ENCODE assay signal across 14 cellular contexts in genomic region chr10:6114299-6114698, GRCh38. TPM values are rescaled to one million over a fixed set of nuclear protein-coding genes. Genes with fewer than 3 reads are reported as not detected.
DNase-seq lines count a peak whose midpoint lies in the region; ATAC-seq, FAIRE-seq and TF ChIP-seq lines count a peak whose summit lies in the region.
"Had no signal": no experiment of that assay in that cellular context is flagged by ENCODE, and none has a peak within 500 bp of the region (broad histone marks: within the 10 kb centered on the region; RNA-seq: fewer than 3 reads in every experiment).

No MANE protein-coding gene starts in this region.

- H3K36me3 Mint-ChIP-seq in T-helper 17 cell (ENCODE audit: low read depth) (peaks cover 27% of the 10 kb centered on the region), mesothelial cell of epicardium (peaks cover 52% of the 10 kb centered on the region)
- peaks cover 77% of the 10 kb centered on the region for H3K36me3 Mint-ChIP-seq in effector memory CD8-positive, alpha-beta T cell (ENCODE audit: insufficient read depth)

- H3K27ac Mint-ChIP-seq in T-helper 17 cell (peak overlapping the region; percentile 89), mesothelial cell of epicardium (no peak overlapping the region)
- peak overlapping the region; percentile 3 to 12 for H3K27ac Mint-ChIP-seq in effector memory CD8-positive, alpha-beta T cell
- H3K27ac Mint-ChIP-seq: type B pancreatic cell had no signal

- ATAC-seq in left ventricle myocardium superior (no peak), T-helper 17 cell (no peak)
- ATAC-seq in effector memory CD8-positive, alpha-beta T cell (replicated peaks), result no peak

- no peak for FAIRE-seq in urothelium cell line (lab: Jason Lieb, UNC)

- no peaks in the 10 kb centered on the region for H3K27me3 ChIP-seq in cardiac muscle cell

- no peaks in the 10 kb centered on the region for H3K27me3 Mint-ChIP-seq in T-helper 17 cell
- H3K27me3 Mint-ChIP-seq in effector memory CD8-positive, alpha-beta T cell, result no peaks in the 10 kb centered on the region
- H3K27me3 Mint-ChIP-seq in mesothelial cell of epicardium (ENCODE audit: low read depth), result no peaks in the 10 kb centered on the region
- H3K27me3 Mint-ChIP-seq: type B pancreatic cell had no signal

- H3K9me3 Mint-ChIP-seq in effector memory CD8-positive, alpha-beta T cell, result no peaks in the 10 kb centered on the region
- no peaks in the 10 kb centered on the region for H3K9me3 Mint-ChIP-seq in mesothelial cell of epicardium
- H3K9me3 Mint-ChIP-seq: type B pancreatic cell had no signal

- no peak overlapping the region for H3K4me3 ChIP-seq in cardiac muscle cell

- intact Hi-C loops in left ventricle myocardium superior (cut with micrococcal nuclease), result loop anchor here (2.0 to 10.0 kb wide), 2 partner anchors 23 to 91 kb away; partner anchors contain the start of gene PFKFB3

- H3K9me3 ChIP-seq in cardiac muscle cell (ENCODE audit: low read depth) (no peaks in the 10 kb centered on the region), T-helper 17 cell (ENCODE audit: control insufficient read depth, low read length, poor library complexity, severe bottlenecking) (no peaks in the 10 kb centered on the region)

- H3K27ac ChIP-seq in cardiac muscle cell (peak overlapping the region; percentile 48), substantia nigra (ENCODE audit: low read depth, low read length, poor library complexity, severe bottlenecking) (peak overlapping the region; percentile 64)

- DNase-seq in cardiac muscle cell (ENCODE audit: low read depth in 1 of 2, low spot score in 1 of 2) (no peak), left ventricle myocardium superior (no peak), T-helper 17 cell (no peak), substantia nigra (lab: John Stamatoyannopoulos, UW) (no peak), urothelium cell line (ENCODE audit: low spot score) (no peak), mesothelial cell of epicardium (ENCODE audit: low spot score in 2 of 2, unreplicated experiment in 2 of 2) (no peak)
- DNase-seq in effector memory CD8-positive, alpha-beta T cell, result no peak
- DNase-seq in stimulated activated CD4-positive, alpha-beta T cell treated with anti-CD3 and anti-CD28 coated beads, Interleukin-12 subunit alpha, Interleukin-12 subunit beta, amount 100 ng/mL, for 4 hours, result no peak
- DNase-seq: activated gamma-delta T cell treated with Interleukin-2 at 50 U/mL for 16 hours, DND-41, NCI-H510A, RPMI8226 had no signal

- no peak for TF ChIP-seq CTCF in cardiac muscle cell (IDR thresholded peaks at IDR 0.05; ENCODE audit: low read depth, low read length)
- TF ChIP-seq CTCF in mesothelial cell of epicardium (IDR thresholded peaks at IDR 0.05; ENCODE audit: unreplicated experiment), result no peak

- peaks cover 19% of the 10 kb centered on the region for H3K4me1 ChIP-seq in cardiac muscle cell (ENCODE audit: low read depth)

- H3K4me3 Mint-ChIP-seq in T-helper 17 cell, result no peak overlapping the region
- H3K4me3 Mint-ChIP-seq in effector memory CD8-positive, alpha-beta T cell, result no peak overlapping the region
- H3K4me3 Mint-ChIP-seq in mesothelial cell of epicardium, result no peak overlapping the region
- H3K4me3 Mint-ChIP-seq: type B pancreatic cell had no signal

- H3K4me1 Mint-ChIP-seq in T-helper 17 cell, result peaks cover 38% of the 10 kb centered on the region
- H3K4me1 Mint-ChIP-seq in effector memory CD8-positive, alpha-beta T cell (ENCODE audit: low read depth in 2 of 2), result peaks cover 3 to 22% of the 10 kb centered on the region in 2 donors
- peaks cover 7% of the 10 kb centered on the region for H3K4me1 Mint-ChIP-seq in mesothelial cell of epicardium

- H3K36me3 ChIP-seq in cardiac muscle cell, result peaks cover 48% of the 10 kb centered on the region

RNA-seq across cellular contexts. Expression of gene RBM17, which starts 25.5 kb away (rescaled TPM):
- total RNA-seq in cardiac muscle cell, result 39.4 and 86.2 TPM in 2 replicates
- 125 and 144 TPM in 2 replicates for polyA plus RNA-seq in cardiac muscle cell
- 72.1 TPM for total RNA-seq in left ventricle myocardium superior
- total RNA-seq in T-helper 17 cell, result 100 to 1,000 TPM; 133 to 146 TPM
- total RNA-seq in mesothelial cell of epicardium, result 108 to 115 TPM (median 112 TPM) in 3 replicates

RNA-seq across cellular contexts. Expression of gene IL2RA, which starts 52.1 kb away (rescaled TPM):
- total RNA-seq in cardiac muscle cell, result not detected in 2 replicates
- not detected in 2 replicates for polyA plus RNA-seq in cardiac muscle cell
- total RNA-seq in left ventricle myocardium superior, result 1.5 TPM
- 10 to 100 TPM; 51.7 to 59.2 TPM for total RNA-seq in T-helper 17 cell
- total RNA-seq in mesothelial cell of epicardium, result not detected in 3 replicates
- total RNA-seq: renal cortical epithelial cell had no signal

Comparison
In these comparisons a context has a peak if more than half of its experiments do, and no peak if none do; other contexts are left out.
1. RNA of gene IL2RA, which starts 52.1 kb away (total RNA-seq): 51.7 to 59.2 TPM in T-helper 17 cell; 1.5 TPM in left ventricle myocardium superior (single experiment), not detected in cardiac muscle cell and not detected in mesothelial cell of epicardium; every median in the first group is over 10 times any median in the second.